In genomic region chr5:66558562-66558961, GRCh38 we compare ENCODE assay signal across 10 cellular contexts. TPM values are rescaled to one million over a fixed set of nuclear protein-coding genes. Genes with fewer than 3 reads are reported as not detected.
DNase-seq lines count a peak whose midpoint lies in the region; ATAC-seq and TF ChIP-seq lines count a peak whose summit lies in the region.
"Had no signal": no experiment of that assay in that cellular context is flagged by ENCODE, and none has a peak within 500 bp of the region (broad histone marks: within the 10 kb centered on the region; RNA-seq: fewer than 3 reads in every experiment).

No MANE protein-coding gene starts in this region.

- CTCF ChIA-PET in RWPE1 (lab: Yijun Ruan, JAX), result interaction anchor here (1.0 kb wide), 1 partner anchor 28 kb away, joined by 3 read pairs; no protein-coding TSS in a partner anchor

- POLR2A ChIA-PET in RWPE1 (lab: Yijun Ruan, JAX; ENCODE audit: low non-redundant PET), result no interaction called here

- DNase-seq in stimulated activated CD4-positive, alpha-beta T cell treated with anti-CD3 and anti-CD28 coated beads, Interleukin-15, amount 100 ng/mL, for 24 hours, result peak; percentile 8
- DNase-seq in stimulated activated CD4-positive, alpha-beta T cell treated with anti-CD3 and anti-CD28 coated beads, Interleukin-12 subunit alpha, Interleukin-12 subunit beta, amount 100 ng/mL, for 4 hours, result no peak
- DNase-seq in M059J (ENCODE audit: low read depth) (peak; percentile 15), colonic mucosa (no peak), RWPE1 (ENCODE audit: low spot score) (no peak), DMS79 (lab: John Stamatoyannopoulos, UW) (no peak)
- DNase-seq: lower lobe of right lung had no signal

- TF ChIP-seq CTCF in colonic mucosa (IDR thresholded peaks at IDR 0.05) (no peak), RWPE1 (conservative IDR thresholded peaks at IDR 0.05; ENCODE audit: low read depth) (no peak)

- H3K9ac ChIP-seq in colonic mucosa (ENCODE audit: low read depth in 2 of 2, low read length in 2 of 2), result no peak overlapping the region
- H3K9ac ChIP-seq: BLaER1 treated with 17β-estradiol and CSF1 and Interleukin-3, amounts not matched to agents 10 nM and 100 nM had no signal

- intact Hi-C loops in colonic mucosa (cut with DNase I), result no loop called here

- no peaks in the 10 kb centered on the region for H3K36me3 ChIP-seq in colonic mucosa
- H3K36me3 ChIP-seq: BLaER1 treated with 17β-estradiol and CSF1 and Interleukin-3, amounts not matched to agents 10 nM and 100 nM; lower lobe of right lung had no signal

- no peaks in the 10 kb centered on the region for H3K27me3 ChIP-seq in colonic mucosa
- H3K27me3 ChIP-seq: BLaER1 treated with 17β-estradiol and CSF1 and Interleukin-3, amounts not matched to agents 10 nM and 100 nM had no signal

- H3K4me3 ChIP-seq in colonic mucosa, result no peak overlapping the region
- H3K4me3 ChIP-seq: BLaER1 treated with 17β-estradiol and CSF1 and Interleukin-3, amounts not matched to agents 10 nM and 100 nM; lower lobe of right lung had no signal

- peak; percentile 63 for ATAC-seq in GM21723 (IDR thresholded peaks at IDR 0.05; ENCODE audit: unreplicated experiment)
- no peak for ATAC-seq in HG03135 (IDR thresholded peaks at IDR 0.05; ENCODE audit: unreplicated experiment)

- no peaks in the 10 kb centered on the region for H3K9me3 ChIP-seq in colonic mucosa
- H3K9me3 ChIP-seq: lower lobe of right lung had no signal

- no peaks in the 10 kb centered on the region for H3K4me1 ChIP-seq in colonic mucosa

- H3K27ac ChIP-seq in colonic mucosa, result no peak overlapping the region
- no peak overlapping the region for H3K27ac ChIP-seq in RWPE1
- H3K27ac ChIP-seq: BLaER1 treated with 17β-estradiol and CSF1 and Interleukin-3, amounts not matched to agents 10 nM and 100 nM; lower lobe of right lung had no signal

RNA-seq across cellular contexts. Expression of gene MAST4, which starts 37.6 kb away (rescaled TPM):
- 5.7 and 6.8 TPM in 2 replicates for total RNA-seq in M059J (2014; rRNA removed; shearing (Covaris generic))
- 10 to 100 TPM in 1 of 2 donors, 1 to 10 TPM in 1; 9.5 to 20.8 TPM for total RNA-seq in colonic mucosa

Comparison
In these comparisons a context has a peak if more than half of its experiments do, and no peak if none do; other contexts are left out.
1. DNase-seq: peak in stimulated activated CD4-positive, alpha-beta T cell treated with anti-CD3 and anti-CD28 coated beads, Interleukin-15, amount 100 ng/mL, for 24 hours (single experiment) and M059J (single experiment); none in stimulated activated CD4-positive, alpha-beta T cell treated with anti-CD3 and anti-CD28 coated beads, Interleukin-12 subunit alpha, Interleukin-12 subunit beta, amount 100 ng/mL, for 4 hours (single experiment), colonic mucosa (single experiment), RWPE1 (single experiment) and DMS79 (single experiment).